Comparison of ENCODE assay signal across 8 cellular contexts in genomic region chr20:5658897-5659296, GRCh38. TPM values are rescaled to one million over a fixed set of nuclear protein-coding genes. Genes with fewer than 3 reads are reported as not detected.
DNase-seq lines count a peak whose midpoint lies in the region; ATAC-seq and TF ChIP-seq lines count a peak whose summit lies in the region.

No MANE protein-coding gene starts in this region.

- H3K4me3 ChIP-seq in kidney epithelial cell (ENCODE audit: low read depth, low read length): no peak overlapping the region

- H3K4me3 Mint-ChIP-seq in HFFc6 (no peak overlapping the region), brain (peak overlapping the region in 4 of 5 experiments; percentile 53 to 79 (median 66))

- H3K27me3 Mint-ChIP-seq in HFFc6 (ENCODE audit: insufficient read depth) (peaks cover 5% of the 10 kb centered on the region), brain (no peaks in the 10 kb centered on the region)

- TF ChIP-seq CTCF in HFFc6 (IDR thresholded peaks at IDR 0.05) (no peak), RWPE1 (conservative IDR thresholded peaks at IDR 0.05; ENCODE audit: low read depth) (no peak), brain (conservative IDR thresholded peaks at IDR 0.05) (no peak), kidney epithelial cell (IDR thresholded peaks at IDR 0.05; ENCODE audit: insufficient read depth, low read length, poor library complexity, severe bottlenecking) (no peak)

- H3K27ac Mint-ChIP-seq in HFFc6 (peak overlapping the region; percentile 38; the same call in 1 of the 2 replicates), brain (peak overlapping the region; percentile 96 to 97 (median 97))

- POLR2A ChIA-PET in RWPE1 (lab: Yijun Ruan, JAX; ENCODE audit: low non-redundant PET): no interaction called here

- H3K27me3 ChIP-seq in kidney epithelial cell (ENCODE audit: control insufficient read depth, insufficient read depth, low read length): no peaks in the 10 kb centered on the region

- H3K9me3 Mint-ChIP-seq in HFFc6 (no peaks in the 10 kb centered on the region), brain (no peaks in the 10 kb centered on the region)

- peaks cover 42% of the 10 kb centered on the region for H3K4me1 Mint-ChIP-seq in HFFc6 (ENCODE audit: low read depth)
- H3K4me1 Mint-ChIP-seq in brain: peaks cover 45% of the 10 kb centered on the region

- H3K27ac ChIP-seq in RWPE1: peak overlapping the region; percentile 99

- CTCF ChIA-PET in RWPE1 (lab: Yijun Ruan, JAX): interaction anchor here (0.6 kb wide), 1 partner anchor 542 kb away, joined by 3 read pairs; no protein-coding TSS in a partner anchor

- ATAC-seq in HG02852 (IDR thresholded peaks at IDR 0.05; ENCODE audit: unreplicated experiment) (no peak), HG02623 (IDR thresholded peaks at IDR 0.05; ENCODE audit: unreplicated experiment) (no peak)

- peak; percentile 92 for DNase-seq in CD1c-positive myeloid dendritic cell (ENCODE audit: extremely low spot score)
- DNase-seq in HFFc6: peak; percentile 51
- DNase-seq in RWPE1 (ENCODE audit: low spot score): peak; percentile 70
- peak; percentile 43 for DNase-seq in kidney epithelial cell (ENCODE audit: low read depth)
- peak; percentile 56 for DNase-seq in stimulated activated CD4-positive, alpha-beta T cell treated with anti-CD3 and anti-CD28 coated beads, Interleukin-2, amount 100 ng/mL, for 4 hours (ENCODE audit: low read depth)

- no peaks in the 10 kb centered on the region for H3K36me3 ChIP-seq in kidney epithelial cell (ENCODE audit: control insufficient read depth, insufficient read depth, low read length)

- no peaks in the 10 kb centered on the region for H3K36me3 Mint-ChIP-seq in HFFc6 (ENCODE audit: low read depth)
- H3K36me3 Mint-ChIP-seq in brain: no peaks in the 10 kb centered on the region

RNA-seq across cellular contexts. Expression of gene GPCPD1, which starts 48.1 kb away (rescaled TPM):
- 10 to 100 TPM; 15.1 to 18.5 (median 16.4) TPM for total RNA-seq in HFFc6 (2021; fragmentation: NEBNext Ultra II Directional; extraction: Animal tissue kit (Norgen Biotek cat#: 25700))
- polyA plus RNA-seq in brain (ENCODE audit: insufficient read depth, low read depth, low replicate concordance): 4.5 TPM
- total RNA-seq in kidney epithelial cell: 10.2 and 10.3 TPM in 2 replicates
